ENCODE assay signal across 1 cellular context in genomic region chr14:100726467-100726811, GRCh38.
A peak's percentile ranks its signal among the peaks of the same experiment; 100 is the strongest.
TF ChIP-seq lines count a peak whose summit lies in the region.

No MANE protein-coding gene starts in this region.

TF ChIP-seq in HepG2, 621 proteins besides CTCF, POLR2A, EP300 and RAD21 (continued from another document and continues in another):
- TF ChIP-seq ATF3 (CRISPR knock-in tag; IDR thresholded peaks at IDR 0.05) = no peak
- TF ChIP-seq ZNF296 (CRISPR knock-in tag; conservative IDR thresholded peaks at IDR 0.05) = 0 out of 2 replicates have a peak, but pooled peaks have one; percentile 29
- TF ChIP-seq MIXL1 (CRISPR knock-in tag; IDR thresholded peaks at IDR 0.05) = 0 out of 2 replicates have a peak, but pooled peaks have one; percentile 22
- no peak for TF ChIP-seq ZBTB40 (IDR thresholded peaks at IDR 0.05)
- TF ChIP-seq ZBTB40 (CRISPR knock-in tag; IDR thresholded peaks at IDR 0.05) = no peak
- TF ChIP-seq CSRNP2 (CRISPR knock-in tag; conservative IDR thresholded peaks at IDR 0.05; ENCODE audit: low read depth) = no peak
- TF ChIP-seq, protein P1, sequence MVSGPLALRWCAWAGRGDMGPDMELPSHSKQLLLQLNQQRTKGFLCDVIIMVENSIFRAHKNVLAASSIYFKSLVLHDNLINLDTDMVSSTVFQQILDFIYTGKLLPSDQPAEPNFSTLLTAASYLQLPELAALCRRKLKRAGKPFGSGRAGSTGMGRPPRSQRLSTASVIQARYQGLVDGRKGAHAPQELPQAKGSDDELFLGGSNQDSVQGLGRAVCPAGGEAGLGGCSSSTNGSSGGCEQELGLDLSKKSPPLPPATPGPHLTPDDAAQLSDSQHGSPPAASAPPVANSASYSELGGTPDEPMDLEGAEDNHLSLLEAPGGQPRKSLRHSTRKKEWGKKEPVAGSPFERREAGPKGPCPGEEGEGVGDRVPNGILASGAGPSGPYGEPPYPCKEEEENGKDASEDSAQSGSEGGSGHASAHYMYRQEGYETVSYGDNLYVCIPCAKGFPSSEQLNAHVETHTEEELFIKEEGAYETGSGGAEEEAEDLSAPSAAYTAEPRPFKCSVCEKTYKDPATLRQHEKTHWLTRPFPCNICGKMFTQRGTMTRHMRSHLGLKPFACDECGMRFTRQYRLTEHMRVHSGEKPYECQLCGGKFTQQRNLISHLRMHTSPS (CRISPR knock-in tag; IDR thresholded peaks at IDR 0.05; ENCODE audit: low read depth) = 0 out of 2 replicates have a peak, but pooled peaks have one; percentile 37
- TF ChIP-seq HOXA5 (CRISPR knock-in tag; IDR thresholded peaks at IDR 0.05) = no peak
- TF ChIP-seq ZHX2 (IDR thresholded peaks at IDR 0.05; ENCODE audit: low read depth) = no peak
- no peak for TF ChIP-seq ZHX2 (CRISPR knock-in tag; IDR thresholded peaks at IDR 0.05; ENCODE audit: borderline replicate concordance)
- 0 out of 2 replicates have a peak, but pooled peaks have one; percentile 86 for TF ChIP-seq ZNF879 (CRISPR knock-in tag; IDR thresholded peaks at IDR 0.05)
- TF ChIP-seq, protein P2, sequence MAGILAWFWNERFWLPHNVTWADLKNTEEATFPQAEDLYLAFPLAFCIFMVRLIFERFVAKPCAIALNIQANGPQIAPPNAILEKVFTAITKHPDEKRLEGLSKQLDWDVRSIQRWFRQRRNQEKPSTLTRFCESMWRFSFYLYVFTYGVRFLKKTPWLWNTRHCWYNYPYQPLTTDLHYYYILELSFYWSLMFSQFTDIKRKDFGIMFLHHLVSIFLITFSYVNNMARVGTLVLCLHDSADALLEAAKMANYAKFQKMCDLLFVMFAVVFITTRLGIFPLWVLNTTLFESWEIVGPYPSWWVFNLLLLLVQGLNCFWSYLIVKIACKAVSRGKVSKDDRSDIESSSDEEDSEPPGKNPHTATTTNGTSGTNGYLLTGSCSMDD (CRISPR knock-in tag; IDR thresholded peaks at IDR 0.05) = 0 out of 2 replicates have a peak, but pooled peaks have one; percentile 73
- TF ChIP-seq, protein P3, sequence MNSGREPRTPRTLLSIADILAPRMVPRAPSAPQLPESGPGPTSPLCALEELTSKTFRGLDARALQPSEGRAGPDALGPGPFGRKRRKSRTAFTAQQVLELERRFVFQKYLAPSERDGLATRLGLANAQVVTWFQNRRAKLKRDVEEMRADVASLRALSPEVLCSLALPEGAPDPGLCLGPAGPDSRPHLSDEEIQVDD (CRISPR knock-in tag; IDR thresholded peaks at IDR 0.05; ENCODE audit: borderline replicate concordance) = peak; percentile 77; the same call in 1 of the 2 replicates
- TF ChIP-seq, protein P4, sequence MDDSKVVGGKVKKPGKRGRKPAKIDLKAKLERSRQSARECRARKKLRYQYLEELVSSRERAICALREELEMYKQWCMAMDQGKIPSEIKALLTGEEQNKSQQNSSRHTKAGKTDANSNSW (CRISPR knock-in tag; IDR thresholded peaks at IDR 0.05; ENCODE audit: borderline replicate concordance) = peak; percentile 38; the same call in 1 of the 2 replicates
- TF ChIP-seq ZNF691 (CRISPR knock-in tag; IDR thresholded peaks at IDR 0.05; ENCODE audit: borderline replicate concordance, low read depth) = no peak
- TF ChIP-seq ZSCAN22 (CRISPR knock-in tag; IDR thresholded peaks at IDR 0.05) = no peak
- 0 out of 2 replicates have a peak, but pooled peaks have one; percentile 26 for TF ChIP-seq ZNF639 (CRISPR knock-in tag; conservative IDR thresholded peaks at IDR 0.05)
- TF ChIP-seq DMTF1 (CRISPR knock-in tag; IDR thresholded peaks at IDR 0.05) = no peak
- TF ChIP-seq ZBTB7A (CRISPR knock-in tag; IDR thresholded peaks at IDR 0.05) = peak; percentile 81; the same call in 1 of the 2 replicates
- TF ChIP-seq SMYD3 (CRISPR knock-in tag; IDR thresholded peaks at IDR 0.05) = no peak
- TF ChIP-seq TEAD2 (CRISPR knock-in tag; IDR thresholded peaks at IDR 0.05) = no peak
- TF ChIP-seq BORCS8-MEF2B (CRISPR knock-in tag; IDR thresholded peaks at IDR 0.05) = peak; percentile 68
